Comparison of ENCODE assay signal across 8 cellular contexts in genomic region chr14:80850197-80850814, GRCh38.
DNase-seq lines count a peak whose midpoint lies in the region; ATAC-seq and TF ChIP-seq lines count a peak whose summit lies in the region.

No MANE protein-coding gene starts in this region.

- no peak overlapping the region for H3K4me3 Mint-ChIP-seq in nephron

- no peaks in the 10 kb centered on the region for H3K27me3 Mint-ChIP-seq in nephron (ENCODE audit: low read depth)

- no peak overlapping the region for H2AFZ ChIP-seq in DND-41 (ENCODE audit: low read depth, low read length)

- peaks cover 14% of the 10 kb centered on the region for H3K4me1 Mint-ChIP-seq in nephron

- H3K27ac ChIP-seq in DND-41 (ENCODE audit: low read length) = peak overlapping the region; percentile 13; the same call in 1 of the 2 replicates

- ATAC-seq in DND-41 (ENCODE audit: insufficient read depth, low read depth) (peak; percentile 77), GM21529 (IDR thresholded peaks at IDR 0.05; ENCODE audit: unreplicated experiment) (peak; percentile 71)

- peak; percentile 69 for TF ChIP-seq CTCF in DND-41 (IDR thresholded peaks at IDR 0.05; ENCODE audit: borderline replicate concordance, extremely low read depth, low read length, poor library complexity, severe bottlenecking)
- peak; percentile 56 for TF ChIP-seq CTCF in choroid plexus epithelial cell (conservative IDR thresholded peaks at IDR 0.05; ENCODE audit: low read depth, low read length)
- TF ChIP-seq CTCF in nephron (IDR thresholded peaks at IDR 0.05; ENCODE audit: unreplicated experiment in 3 of 3) = peak; percentile 62 to 87 (median 72)

- no peak overlapping the region for H3K27ac Mint-ChIP-seq in nephron

- H3K9ac ChIP-seq in DND-41 (ENCODE audit: low read depth, low read length) = no peak overlapping the region

- H3K4me3 ChIP-seq in DND-41 (ENCODE audit: low read depth in 1 of 2, low read length in 2 of 2) (no peak overlapping the region), choroid plexus epithelial cell (ENCODE audit: low read depth, low read length) (no peak overlapping the region)

- H3K36me3 ChIP-seq in DND-41 (ENCODE audit: insufficient read depth, low read length) = peaks cover 17% of the 10 kb centered on the region

- H3K4me2 ChIP-seq in DND-41 (ENCODE audit: insufficient read depth, low read length) = no peak overlapping the region

- H4K20me1 ChIP-seq in DND-41 (ENCODE audit: insufficient read depth, low read length) = no peaks in the 10 kb centered on the region

- DNase-seq in DND-41 (no peak), NCI-H2227 (lab: John Stamatoyannopoulos, UW; ENCODE audit: unreplicated experiment) (peak; percentile 37), choroid plexus epithelial cell (ENCODE audit: low read depth) (peak; percentile 74), GM19238 (ENCODE audit: insufficient read length, low spot score) (no peak), T-helper 9 cell (no peak)
- no peak for DNase-seq in activated CD4-positive, alpha-beta T cell treated with anti-CD3 and anti-CD28 coated beads for 1 hour

- H3K9me3 Mint-ChIP-seq in nephron = no peaks in the 10 kb centered on the region

- no peaks in the 10 kb centered on the region for H3K36me3 Mint-ChIP-seq in nephron (ENCODE audit: low read depth)

- peaks cover 5% of the 10 kb centered on the region; the same call in 1 of the 2 replicates for H3K79me2 ChIP-seq in DND-41 (ENCODE audit: insufficient read depth, low read length)

- H3K4me1 ChIP-seq in DND-41 (ENCODE audit: insufficient read depth, low read length) = peaks cover 18% of the 10 kb centered on the region; the same call in 1 of the 2 replicates

- no peaks in the 10 kb centered on the region for H3K27me3 ChIP-seq in DND-41 (ENCODE audit: insufficient read depth, low read length, poor library complexity)

- no peaks in the 10 kb centered on the region for H3K9me3 ChIP-seq in DND-41 (ENCODE audit: insufficient read depth, low read length, severe bottlenecking)

Comparison
In these comparisons a context has a peak if more than half of its experiments do, and no peak if none do; other contexts are left out.
1. DNase-seq: peak in NCI-H2227 (single experiment) and choroid plexus epithelial cell (single experiment); none in DND-41 (single experiment), activated CD4-positive, alpha-beta T cell treated with anti-CD3 and anti-CD28 coated beads for 1 hour (single experiment), GM19238 (single experiment) and T-helper 9 cell (single experiment).
2. Peak in every context shown above with its lines, with median percentiles within 50 percentile points of each other: CTCF ChIP-seq.